In the genomic region with DNA sequence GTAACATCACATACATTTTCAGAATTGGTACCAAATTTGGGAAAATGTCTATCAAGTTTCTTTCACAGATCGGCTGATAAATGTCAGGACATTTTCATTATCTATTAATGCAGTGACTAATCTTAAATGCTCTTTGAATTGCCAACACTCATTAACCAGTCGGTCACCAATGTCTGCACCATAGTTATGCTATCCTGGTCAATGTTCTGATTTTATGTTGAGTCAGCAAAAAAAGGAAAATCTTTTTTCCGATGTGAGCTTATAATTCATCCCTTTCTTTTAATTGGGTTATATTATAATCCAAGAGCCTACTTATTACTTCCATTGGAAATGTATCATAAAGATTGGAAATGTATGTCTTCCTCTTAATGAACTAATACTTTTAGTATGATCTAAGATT, we compare ENCODE assay signal across 3 cellular contexts.
TF ChIP-seq lines count a peak whose summit lies in the region.

No MANE protein-coding gene starts in this region.

TF ChIP-seq in A549, 52 proteins besides CTCF, POLR2A, EP300 and RAD21:
- TF ChIP-seq, protein P1, sequence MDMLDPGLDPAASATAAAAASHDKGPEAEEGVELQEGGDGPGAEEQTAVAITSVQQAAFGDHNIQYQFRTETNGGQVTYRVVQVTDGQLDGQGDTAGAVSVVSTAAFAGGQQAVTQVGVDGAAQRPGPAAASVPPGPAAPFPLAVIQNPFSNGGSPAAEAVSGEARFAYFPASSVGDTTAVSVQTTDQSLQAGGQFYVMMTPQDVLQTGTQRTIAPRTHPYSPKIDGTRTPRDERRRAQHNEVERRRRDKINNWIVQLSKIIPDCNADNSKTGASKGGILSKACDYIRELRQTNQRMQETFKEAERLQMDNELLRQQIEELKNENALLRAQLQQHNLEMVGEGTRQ (IDR thresholded peaks at IDR 0.05) = no peak
- peak; percentile 99 for TF ChIP-seq MAFK (IDR thresholded peaks at IDR 0.05; ENCODE audit: partially characterized antibody)
TF ChIP-seq in A549: peak in this region for 1.

TF ChIP-seq in IMR-90, 13 proteins besides CTCF, POLR2A, EP300 and RAD21:
- no peak for TF ChIP-seq RCOR1 (IDR thresholded peaks at IDR 0.05; ENCODE audit: insufficient replicate concordance, low read length)
- TF ChIP-seq MAFK (IDR thresholded peaks at IDR 0.05; ENCODE audit: low read depth, low read length) = peak; percentile 100

TF ChIP-seq in H1, 55 proteins besides CTCF, POLR2A, EP300 and RAD21:
- peak; percentile 99 for TF ChIP-seq MAFK (IDR thresholded peaks at IDR 0.05; ENCODE audit: low read depth, low read length)
- TF ChIP-seq BACH1 (IDR thresholded peaks at IDR 0.05; ENCODE audit: low read length) = no peak
TF ChIP-seq in H1: peak in this region for 1.
